17 cellular contexts compared by ENCODE assay signal in genomic region chr4:7505116-7505900, GRCh38.
"Had no signal": no experiment of that assay in that cellular context is flagged by ENCODE, and none has a peak within 500 bp of the region (broad histone marks: within the 10 kb centered on the region; RNA-seq: fewer than 3 reads in every experiment).

No MANE protein-coding gene starts in this region.

- H3K36me3 Mint-ChIP-seq: IgD-negative memory B cell had no signal

- H3K4me2 ChIP-seq: SK-N-SH had no signal

- H3K27ac Mint-ChIP-seq: IgD-negative memory B cell had no signal

- H3K4me3 Mint-ChIP-seq: IgD-negative memory B cell had no signal

- H3K9ac ChIP-seq: SK-N-SH had no signal

- DNase-seq: KBM-7, MV-4-11, NCI-H1048, NCI-H1105, NCI-H1417, NCI-H1436 treated with DMSO at 0.1 percent for 48 hours, NCI-H187 treated with DMSO at 0.1 percent for 48 hours, NCI-H2081 treated with DMSO at 0.1 percent for 48 hours, NCI-H2171, NCI-H226, NCI-H510A, NCI-H524 treated with DMSO at 0.1 percent for 48 hours, RPMI8226, SHP77, SK-N-SH, SW 1271 had no signal

- H3K9me3 ChIP-seq: SK-N-SH had no signal
